Comparison of ENCODE assay signal across 10 cellular contexts in the genomic region with DNA sequence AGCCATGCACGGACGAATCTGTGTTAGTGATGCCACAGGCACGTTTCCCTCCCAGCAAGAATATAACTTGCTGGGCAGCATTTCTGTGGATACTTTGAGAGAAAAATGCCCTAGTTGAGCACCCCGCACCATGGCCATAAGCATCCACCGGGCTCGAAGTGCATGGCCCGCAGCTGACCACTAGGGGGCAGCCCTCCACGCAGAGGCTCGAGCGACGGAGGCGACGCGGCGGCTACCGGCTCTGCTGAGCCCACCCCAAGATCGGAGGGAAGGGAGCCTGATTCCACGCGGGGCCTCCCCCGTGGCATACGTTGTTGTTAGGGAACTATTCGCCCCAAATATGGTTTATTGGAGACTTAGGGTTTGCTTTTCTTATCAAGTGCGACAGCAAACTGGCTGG. TPM values are rescaled to one million over a fixed set of nuclear protein-coding genes. Genes with fewer than 3 reads are reported as not detected.
A peak's percentile ranks its signal among the peaks of the same experiment; 100 is the strongest.
DNase-seq lines count a peak whose midpoint lies in the region; ATAC-seq and TF ChIP-seq lines count a peak whose summit lies in the region.
"Not testable (repeated sequence)": the region's sequence is repeated elsewhere in the genome, so short reads cannot be mapped to it uniquely, and the experiment has no call there.
"Had no signal": no experiment of that assay in that cellular context is flagged by ENCODE, and none has a peak within 500 bp of the region (broad histone marks: within the 10 kb centered on the region; RNA-seq: fewer than 3 reads in every experiment).

No MANE protein-coding gene starts in this region.

- intact Hi-C loops in ovary (cut with DNase I), result not testable (repeated sequence)

- not testable (repeated sequence) for H3K9me3 Mint-ChIP-seq in activated T-cell treated with anti-CD3 and anti-CD28 coated beads, Interleukin-2, amount 50 U/mL, for 72 hours

- H3K27ac Mint-ChIP-seq in activated T-cell treated with anti-CD3 and anti-CD28 coated beads, Interleukin-2, amount 50 U/mL, for 72 hours, result not testable (repeated sequence)

- not testable (repeated sequence) for H3K9me3 ChIP-seq in gastroesophageal sphincter, ovary

- H3K27ac ChIP-seq in gastroesophageal sphincter, ovary: not testable (repeated sequence)

- H3K36me3 ChIP-seq in gastroesophageal sphincter, ovary: not testable (repeated sequence)

- ATAC-seq in GM18868 (IDR thresholded peaks at IDR 0.05; ENCODE audit: unreplicated experiment) (peak; percentile 13), GM21515 (IDR thresholded peaks at IDR 0.05; ENCODE audit: unreplicated experiment) (peak; percentile 21), HG02885 (IDR thresholded peaks at IDR 0.05; ENCODE audit: poor library complexity, unreplicated experiment) (peak; percentile 20), HG03460 (IDR thresholded peaks at IDR 0.05; ENCODE audit: unreplicated experiment) (peak; percentile 30), gastroesophageal sphincter (peak; percentile 68)
- ATAC-seq in activated T-cell treated with anti-CD3 and anti-CD28 coated beads, Interleukin-2, amount 50 U/mL, for 72 hours (replicated peaks in 1 of 2), result peak; percentile 14 to 25

- not testable (repeated sequence) for H3K27me3 Mint-ChIP-seq in activated T-cell treated with anti-CD3 and anti-CD28 coated beads, Interleukin-2, amount 50 U/mL, for 72 hours (ENCODE audit: low read depth)

- not testable (repeated sequence) for H3K4me1 ChIP-seq in gastroesophageal sphincter; ovary (ENCODE audit: insufficient read depth)

- TF ChIP-seq POLR2A in gastroesophageal sphincter (IDR thresholded peaks at IDR 0.05); ovary (IDR thresholded peaks at IDR 0.05): not testable (repeated sequence)

- not testable (repeated sequence) for H3K4me3 ChIP-seq in AG09309 (ENCODE audit: control insufficient read depth, low read depth, low read length); ovary
- H3K4me3 ChIP-seq in gastroesophageal sphincter, result peak overlapping the region in 1 of 2 donors; percentile 41

- TF ChIP-seq CTCF in AG09309 (IDR thresholded peaks at IDR 0.05; ENCODE audit: control insufficient read depth, insufficient read depth, low read depth, low read length, missing control alignments) (peak; percentile 25), gastroesophageal sphincter (IDR thresholded peaks at IDR 0.05) (peak in 2 of 4 experiments; percentile 13 to 50), ovary (IDR thresholded peaks at IDR 0.05) (peak in 1 of 3 donors; percentile 18)

- H3K4me1 Mint-ChIP-seq in activated T-cell treated with anti-CD3 and anti-CD28 coated beads, Interleukin-2, amount 50 U/mL, for 72 hours (ENCODE audit: low read depth), result not testable (repeated sequence)

- H3K27me3 ChIP-seq in gastroesophageal sphincter, ovary: not testable (repeated sequence)

- DNase-seq in AG09309 (ENCODE audit: low read depth); activated T-cell treated with anti-CD3 and anti-CD28 coated beads, Interleukin-2, amount 50 U/mL, for 72 hours: not testable (repeated sequence)
- DNase-seq in ovary, result peak in 3 of 5 donors; percentile 41 to 77 (median 72)

- H3K4me3 Mint-ChIP-seq in activated T-cell treated with anti-CD3 and anti-CD28 coated beads, Interleukin-2, amount 50 U/mL, for 72 hours, result not testable (repeated sequence)

- WGBS in gastroesophageal sphincter (ENCODE audit: low coverage in 1 of 2), 2 donors, result no CpG with 5 or more reads among the region's 23 CpGs
- 0% methylated on average over 13 of the region's 23 CpGs; no CpG with 5 or more reads in 2 of the 3 donors for WGBS in ovary, 3 donors

- TF ChIP-seq EP300 in gastroesophageal sphincter (IDR thresholded peaks at IDR 0.05); ovary (IDR thresholded peaks at IDR 0.05): not testable (repeated sequence)

- H3K36me3 Mint-ChIP-seq in activated T-cell treated with anti-CD3 and anti-CD28 coated beads, Interleukin-2, amount 50 U/mL, for 72 hours (ENCODE audit: insufficient read depth in 2 of 2), result not testable (repeated sequence)

RNA-seq across cellular contexts. Expression of a gene that starts 0.7 kb away (rescaled TPM):
- total RNA-seq in activated T-cell treated with anti-CD3 and anti-CD28 coated beads, Interleukin-2, amount 50 U/mL, for 72 hours, result 10 to 100 TPM; 36.5 to 44.7 TPM
- total RNA-seq in gastroesophageal sphincter (1 to 10 TPM; 1.9 to 3.4 (median 3.1) TPM), ovary (1 to 10 TPM; 1.0 to 3.2 (median 2.1) TPM)
- polyA plus RNA-seq in ovary, result 1 to 10 TPM; 2.3 to 2.4 TPM

RNA-seq across cellular contexts. Expression of a gene that starts 48.5 kb away (rescaled TPM):
- under 1 TPM in 1 of 2 donors, not detected in 1; 0.58 TPM for total RNA-seq in activated T-cell treated with anti-CD3 and anti-CD28 coated beads, Interleukin-2, amount 50 U/mL, for 72 hours
- not detected for total RNA-seq in gastroesophageal sphincter
- total RNA-seq in ovary, result 1 to 10 TPM in 1 of 7 donors, under 1 TPM in 3, not detected in 3; 0.30 to 1.8 (median 0.48) TPM
- polyA plus RNA-seq in ovary, result under 1 TPM in 1 of 2 donors, not detected in 1; 0.75 TPM
- total RNA-seq: bronchial epithelial cell, left ventricle myocardium inferior had no signal

Comparison
In these comparisons a context has a peak if more than half of its experiments do, and no peak if none do; other contexts are left out.
1. ATAC-seq: peak in every context shown above with its lines; median percentile 68 in gastroesophageal sphincter; 30 in HG03460; 21 in GM21515; 20 in HG02885; 20 in activated T-cell treated with anti-CD3 and anti-CD28 coated beads, Interleukin-2, amount 50 U/mL, for 72 hours; 13 in GM18868.
2. RNA of a gene that starts 0.7 kb away (total RNA-seq): 36.5 to 44.7 TPM in activated T-cell treated with anti-CD3 and anti-CD28 coated beads, Interleukin-2, amount 50 U/mL, for 72 hours; 1.9 to 3.4 TPM in gastroesophageal sphincter and 1.0 to 3.2 TPM in ovary; every median in the first group is over 4 times any median in the second.